Comparison of ENCODE assay signal across 8 cellular contexts in the genomic region with DNA sequence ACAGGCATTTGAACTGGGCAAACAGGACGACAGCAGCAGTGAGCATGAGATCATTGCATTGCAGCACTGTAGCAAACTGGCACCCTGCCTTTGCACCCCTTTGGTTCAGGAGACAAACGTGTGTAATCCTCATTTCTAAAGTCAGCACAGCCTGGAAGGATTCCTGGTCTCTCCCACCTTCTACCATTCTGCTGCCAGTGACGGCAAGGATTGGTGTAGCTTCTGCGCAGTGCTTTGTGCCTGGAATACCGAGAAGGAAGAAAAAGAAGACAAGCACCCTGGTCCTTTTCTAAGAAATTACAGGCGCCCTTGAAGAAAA.
DNase-seq lines count a peak whose midpoint lies in the region; ATAC-seq lines count a peak whose summit lies in the region.

No MANE protein-coding gene starts in this region.

- no peak overlapping the region for H2AK5ac ChIP-seq in trophoblast cell (ENCODE audit: low read length)

- no peak overlapping the region for H3K18ac ChIP-seq in trophoblast cell (ENCODE audit: low read length)

- no peak overlapping the region for H3K23ac ChIP-seq in trophoblast cell (ENCODE audit: low read length)

- no peaks in the 10 kb centered on the region for H3K79me2 ChIP-seq in trophoblast cell (ENCODE audit: control insufficient read depth, insufficient read depth, low read length, poor library complexity)

- H4K8ac ChIP-seq in trophoblast cell (ENCODE audit: low read depth, low read length): peak overlapping the region; percentile 23

- no peak overlapping the region for H3K4me2 ChIP-seq in trophoblast cell (ENCODE audit: low read length)

- in situ Hi-C loops in Caki2 (cut with HindIII; ENCODE audit: low pct_unique_long_range_greater_than_20kb, low sequenced_read_pairs): no loop called here

- no peak overlapping the region for H3K14ac ChIP-seq in trophoblast cell (ENCODE audit: low read length)

- no peak overlapping the region for H2BK120ac ChIP-seq in trophoblast cell (ENCODE audit: insufficient read depth, low read length, poor library complexity)

- H3K36me3 ChIP-seq in SJCRH30 (no peaks in the 10 kb centered on the region; the same call in 1 of the 2 replicates), trophoblast cell (ENCODE audit: control insufficient read depth in 1 of 2, insufficient read depth in 2 of 2, low read length in 2 of 2) (no peaks in the 10 kb centered on the region)

- no peak overlapping the region for H4K91ac ChIP-seq in trophoblast cell (ENCODE audit: low read depth, low read length)

- no peak overlapping the region for H4K12ac ChIP-seq in trophoblast cell (ENCODE audit: low read depth, low read length)

- peaks cover 8% of the 10 kb centered on the region; the same call in 1 of the 2 replicates for H3K9me3 ChIP-seq in SJCRH30 (replicated peaks)
- H3K9me3 ChIP-seq in trophoblast cell (ENCODE audit: insufficient read depth, low read depth, low read length): no peaks in the 10 kb centered on the region

- H3K4me3 ChIP-seq in SJCRH30: no peak overlapping the region
- H3K4me3 ChIP-seq in trophoblast cell (ENCODE audit: low read depth, low read length): no peak overlapping the region

- H3K27ac ChIP-seq in SJCRH30 (no peak overlapping the region), trophoblast cell (ENCODE audit: low read depth, low read length) (no peak overlapping the region)

- no peak overlapping the region for H2BK5ac ChIP-seq in trophoblast cell (ENCODE audit: low read depth, low read length, poor library complexity)

- H2AFZ ChIP-seq in trophoblast cell (ENCODE audit: insufficient read depth, low read length, poor library complexity): no peak overlapping the region

- H3K79me1 ChIP-seq in trophoblast cell (ENCODE audit: low read length): no peaks in the 10 kb centered on the region

- no peak for ATAC-seq in GM18511 (IDR thresholded peaks at IDR 0.05; ENCODE audit: unreplicated experiment)
- ATAC-seq in GM19351 (IDR thresholded peaks at IDR 0.05; ENCODE audit: unreplicated experiment): no peak

- H3K4me1 ChIP-seq in SJCRH30: peaks cover 17% of the 10 kb centered on the region
- H3K4me1 ChIP-seq in trophoblast cell (ENCODE audit: control insufficient read depth in 1 of 2, insufficient read depth in 2 of 2, low read length in 2 of 2): peaks cover 2% of the 10 kb centered on the region in 2 experiments

- no peak overlapping the region for H3K4ac ChIP-seq in trophoblast cell (ENCODE audit: low read depth, low read length)

- H3K9ac ChIP-seq in trophoblast cell (ENCODE audit: low read length): no peak overlapping the region

- H3K27me3 ChIP-seq in SJCRH30: no peaks in the 10 kb centered on the region
- no peaks in the 10 kb centered on the region for H3K27me3 ChIP-seq in trophoblast cell (ENCODE audit: insufficient read depth, low read length)

- H2BK12ac ChIP-seq in trophoblast cell (ENCODE audit: low read length): no peak overlapping the region

- DNase-seq in Caki2 (ENCODE audit: low read depth) (peak; percentile 46), SJCRH30 (peak; percentile 45 to 58), fibroblast of peridontal ligament (ENCODE audit: extremely low read depth) (peak; percentile 90), trophoblast cell (no peak), SKM-1 treated with dmso at 0.1 percent for 144 hours (lab: John Stamatoyannopoulos, UW; ENCODE audit: unreplicated experiment) (no peak), NCI-H82 (lab: John Stamatoyannopoulos, UW) (no peak)

- no CpG with 5 or more reads among the region's 6 CpGs for WGBS in trophoblast cell (ENCODE audit: extremely low coverage, insufficient coverage, insufficient read length)

Comparison
In these comparisons a context has a peak if more than half of its experiments do, and no peak if none do; other contexts are left out.
1. DNase-seq: peak in Caki2 (single experiment), SJCRH30 (2 of 2) and fibroblast of peridontal ligament (single experiment); none in trophoblast cell (0 of 2), SKM-1 treated with dmso at 0.1 percent for 144 hours (single experiment) and NCI-H82 (single experiment).